16 cellular contexts compared by ENCODE assay signal in the genomic region with DNA sequence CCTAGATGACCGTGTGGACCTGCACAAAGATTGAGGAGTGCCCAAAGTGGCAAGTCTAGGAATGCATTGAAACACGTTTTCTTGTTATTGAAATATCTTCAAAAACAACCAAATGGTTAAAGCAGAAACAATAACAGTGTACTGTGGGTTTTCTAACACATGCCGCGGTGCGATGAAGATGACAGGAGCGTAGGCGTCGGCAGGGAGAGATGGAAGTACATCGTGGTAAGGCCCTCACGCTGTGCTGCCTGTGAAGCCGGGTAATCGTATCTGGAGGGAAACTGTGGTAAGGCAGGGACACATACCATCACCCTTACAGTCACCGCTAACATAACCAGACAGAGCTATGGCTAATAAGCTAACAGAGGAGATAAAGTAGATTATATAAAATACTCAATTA.
"Had no signal": no experiment of that assay in that cellular context is flagged by ENCODE, and none has a peak within 500 bp of the region (broad histone marks: within the 10 kb centered on the region; RNA-seq: fewer than 3 reads in every experiment).

No MANE protein-coding gene starts in this region.

- H3K27me3 Mint-ChIP-seq: naive thymus-derived CD8-positive, alpha-beta T cell had no signal

- ATAC-seq: left colon; mucosa of descending colon; naive thymus-derived CD8-positive, alpha-beta T cell; stimulated activated naive CD8-positive, alpha-beta T cell treated with anti-CD3 and anti-CD28 coated beads, Interleukin-15, Interleukin-2, amounts not matched to agents 100 U/mL and 50 U/mL, for 24 hours had no signal

- H3K9me3 ChIP-seq: mucosa of descending colon, neutrophil, right atrium auricular region, sigmoid colon, testis, tibial nerve had no signal

- H3K4me3 Mint-ChIP-seq: naive thymus-derived CD8-positive, alpha-beta T cell had no signal

- DNase-seq: cortex of kidney; effector CD8-positive, alpha-beta T cell; foreskin melanocyte; left colon; mucosa of descending colon; naive thymus-derived CD8-positive, alpha-beta T cell; sigmoid colon; stimulated activated CD4-positive, alpha-beta T cell treated with anti-CD3 and anti-CD28 coated beads, Interleukin-2, amount 100 ng/mL, for 48 hours; stimulated activated naive CD8-positive, alpha-beta T cell treated with anti-CD3 and anti-CD28 coated beads, Interleukin-15, Interleukin-2, amounts not matched to agents 100 U/mL and 50 U/mL, for 24 hours; testis had no signal

- H3K27ac ChIP-seq: dorsolateral prefrontal cortex, hepatocyte, neutrophil, right atrium auricular region, sigmoid colon, skin epidermis, testis, tibial nerve had no signal

- H3K36me3 ChIP-seq: right atrium auricular region, sigmoid colon, tibial nerve had no signal

- H3K27me3 ChIP-seq: dorsolateral prefrontal cortex, hepatocyte, neutrophil, right atrium auricular region, sigmoid colon, testis, tibial nerve had no signal

- H3K4me3 ChIP-seq: dorsolateral prefrontal cortex, hepatocyte, mucosa of descending colon, right atrium auricular region, sigmoid colon, skin epidermis, testis, tibial nerve had no signal

- H3K79me2 ChIP-seq: hepatocyte had no signal

- H3K4me2 ChIP-seq: hepatocyte had no signal

- H2AFZ ChIP-seq: hepatocyte had no signal
